In genomic region chr1:152168535-152168868, GRCh38 we compare ENCODE assay signal across 22 cellular contexts. TPM values are rescaled to one million over a fixed set of nuclear protein-coding genes. Genes with fewer than 3 reads are reported as not detected.
DNase-seq lines count a peak whose midpoint lies in the region; ATAC-seq and TF ChIP-seq lines count a peak whose summit lies in the region.
"Had no signal": no experiment of that assay in that cellular context is flagged by ENCODE, and none has a peak within 500 bp of the region (broad histone marks: within the 10 kb centered on the region; RNA-seq: fewer than 3 reads in every experiment).

No MANE protein-coding gene starts in this region.

- H3K4me1 ChIP-seq in esophagus (ENCODE audit: control insufficient read depth in 2 of 2, insufficient read depth in 2 of 2, low read length in 1 of 2) (peaks cover 2 to 10% of the 10 kb centered on the region in 2 donors), left lung (peaks cover 0 to 38% of the 10 kb centered on the region in 2 donors)
- H3K4me1 ChIP-seq: neural progenitor cell, psoas muscle had no signal

- H3K27ac ChIP-seq in esophagus (ENCODE audit: low read depth in 2 of 2, low read length in 1 of 2): peak overlapping the region; percentile 86 to 87
- peak overlapping the region in 1 of 2 donors; percentile 39 for H3K27ac ChIP-seq in left lung
- H3K27ac ChIP-seq: BLaER1, neural progenitor cell, psoas muscle had no signal

- ATAC-seq in Right ventricle myocardium superior (ENCODE audit: poor library complexity) (peak; percentile 87), left lung (peak; percentile 39), GM18858 (IDR thresholded peaks at IDR 0.05; ENCODE audit: unreplicated experiment) (no peak)
- ATAC-seq in activated naive CD4-positive, alpha-beta T cell treated with anti-CD3 and anti-CD28 coated beads, Interleukin-2, amount 50 U/mL, for 72 hours: no peak
- ATAC-seq: activated T-helper 17 cell treated with anti-CD3 and anti-CD28 coated beads, Interleukin-2, amount 50 U/mL, for 72 hours; psoas muscle; T-cell had no signal

- DNase-seq in Right ventricle myocardium superior (no peak), cardiac septum (ENCODE audit: low spot score) (no peak), left lung (no peak), cerebellar nuclear complex (lab: John Stamatoyannopoulos, UW) (no peak)
- no peak for DNase-seq in activated naive CD4-positive, alpha-beta T cell treated with anti-CD3 and anti-CD28 coated beads, Interleukin-2, amount 50 U/mL, for 72 hours (ENCODE audit: low spot score in 2 of 2)
- DNase-seq in stimulated activated CD8-positive, alpha-beta memory T cell treated with anti-CD3 and anti-CD28 coated beads, Interleukin-4, amount 100 ng/mL, for 48 hours: no peak
- DNase-seq: activated CD4-positive, alpha-beta T cell treated with anti-CD3 and anti-CD28 coated beads for 4 hours; activated naive CD8-positive, alpha-beta T cell treated with anti-CD3 and anti-CD28 coated beads for 36 hours; MM.1S; NCI-H1436; NCI-H510A treated with DMSO at 0.1 percent for 48 hours; psoas muscle; T-cell had no signal

- H3K4me3 ChIP-seq in esophagus (ENCODE audit: low read depth in 1 of 2, low read length in 2 of 2) (no peak overlapping the region), left lung (no peak overlapping the region)
- H3K4me3 ChIP-seq: BLaER1, neural progenitor cell, psoas muscle had no signal

- WGBS in esophagus, 2 donors: 18 to 47% methylated on average over 1 of the region's 1 CpG

- peaks cover 0 to 7% of the 10 kb centered on the region in 2 donors for H3K9me3 Mint-ChIP-seq in activated naive CD4-positive, alpha-beta T cell treated with anti-CD3 and anti-CD28 coated beads, Interleukin-2, amount 50 U/mL, for 72 hours
- H3K9me3 Mint-ChIP-seq: activated naive CD8-positive, alpha-beta T cell treated with anti-CD3 and anti-CD28 coated beads for 36 hours; activated T-helper 17 cell treated with anti-CD3 and anti-CD28 coated beads, Interleukin-2, amount 50 U/mL, for 72 hours; IgD-negative memory B cell; neural progenitor cell; T-cell had no signal

- no peak overlapping the region for H3K27ac Mint-ChIP-seq in activated naive CD4-positive, alpha-beta T cell treated with anti-CD3 and anti-CD28 coated beads, Interleukin-2, amount 50 U/mL, for 72 hours
- H3K27ac Mint-ChIP-seq: activated naive CD8-positive, alpha-beta T cell treated with anti-CD3 and anti-CD28 coated beads for 36 hours; activated T-helper 17 cell treated with anti-CD3 and anti-CD28 coated beads, Interleukin-2, amount 50 U/mL, for 72 hours; IgD-negative memory B cell; neural progenitor cell; T-cell had no signal

- TF ChIP-seq CTCF in left lung (IDR thresholded peaks at IDR 0.05): no peak

- H3K36me3 Mint-ChIP-seq in activated naive CD4-positive, alpha-beta T cell treated with anti-CD3 and anti-CD28 coated beads, Interleukin-2, amount 50 U/mL, for 72 hours: peaks cover 0 to 8% of the 10 kb centered on the region in 2 donors
- H3K36me3 Mint-ChIP-seq: activated naive CD8-positive, alpha-beta T cell treated with anti-CD3 and anti-CD28 coated beads for 36 hours; IgD-negative memory B cell; neural progenitor cell; T-cell had no signal

- intact Hi-C loops in Right ventricle myocardium superior (cut with DNase I) (no loop called here), cardiac septum (cut with DNase I) (no loop called here), left lung (cut with DNase I) (no loop called here)

- H3K27me3 ChIP-seq in esophagus (ENCODE audit: control insufficient read depth in 1 of 2, insufficient read depth in 2 of 2, low read length in 2 of 2): no peaks in the 10 kb centered on the region
- no peaks in the 10 kb centered on the region for H3K27me3 ChIP-seq in left lung
- H3K27me3 ChIP-seq: BLaER1, neural progenitor cell had no signal

- H3K9me3 ChIP-seq in esophagus (ENCODE audit: control insufficient read depth in 2 of 2, insufficient read depth in 1 of 2, low read depth in 1 of 2, low read length in 1 of 2) (no peaks in the 10 kb centered on the region), left lung (no peaks in the 10 kb centered on the region)
- H3K9me3 ChIP-seq: BLaER1, psoas muscle had no signal

- no peaks in the 10 kb centered on the region for H3K36me3 ChIP-seq in esophagus (ENCODE audit: control insufficient read depth in 2 of 2, insufficient read depth in 2 of 2, low read length in 1 of 2)
- no peaks in the 10 kb centered on the region for H3K36me3 ChIP-seq in left lung
- H3K36me3 ChIP-seq: BLaER1, neural progenitor cell had no signal

RNA-seq across cellular contexts. Expression of gene RPTN, which starts 9.5 kb away (rescaled TPM):
- not detected for total RNA-seq in Right ventricle myocardium superior
- not detected for total RNA-seq in cardiac septum
- 1 to 10 TPM in 1 of 2 donors, under 1 TPM in 1; 0.20 to 1.3 TPM for polyA plus RNA-seq in esophagus
- not detected for total RNA-seq in left lung
- not detected for total RNA-seq in activated naive CD4-positive, alpha-beta T cell treated with anti-CD3 and anti-CD28 coated beads, Interleukin-2, amount 50 U/mL, for 72 hours
- total RNA-seq: activated naive CD8-positive, alpha-beta T cell treated with anti-CD3 and anti-CD28 coated beads for 36 hours; activated T-helper 17 cell treated with anti-CD3 and anti-CD28 coated beads, Interleukin-2, amount 50 U/mL, for 72 hours; dermis microvascular lymphatic vessel endothelial cell; mononuclear cell; psoas muscle; T-cell; ureter had no signal
- polyA plus RNA-seq: IgD-negative memory B cell, psoas muscle had no signal

RNA-seq across cellular contexts. Expression of gene TCHH, which starts 53.3 kb away (rescaled TPM):
- total RNA-seq in Right ventricle myocardium superior: not detected
- total RNA-seq in cardiac septum: 0.05 TPM
- polyA plus RNA-seq in esophagus: under 1 TPM; 0.13 to 0.33 TPM
- under 1 TPM; 0.03 to 0.16 TPM for total RNA-seq in left lung
- total RNA-seq in activated naive CD4-positive, alpha-beta T cell treated with anti-CD3 and anti-CD28 coated beads, Interleukin-2, amount 50 U/mL, for 72 hours: under 1 TPM in 1 of 2 donors, not detected in 1; 0.04 TPM
- total RNA-seq: mononuclear cell, ureter had no signal
- polyA plus RNA-seq: IgD-negative memory B cell had no signal

RNA-seq across cellular contexts. Expression of gene HRNR, which starts 55.5 kb away (rescaled TPM):
- not detected for total RNA-seq in Right ventricle myocardium superior
- total RNA-seq in cardiac septum: not detected
- polyA plus RNA-seq in esophagus: under 1 TPM; 0.01 to 0.08 TPM
- total RNA-seq in left lung: not detected
- not detected for total RNA-seq in activated naive CD4-positive, alpha-beta T cell treated with anti-CD3 and anti-CD28 coated beads, Interleukin-2, amount 50 U/mL, for 72 hours
- total RNA-seq: activated naive CD8-positive, alpha-beta T cell treated with anti-CD3 and anti-CD28 coated beads for 36 hours; activated T-helper 17 cell treated with anti-CD3 and anti-CD28 coated beads, Interleukin-2, amount 50 U/mL, for 72 hours; dermis microvascular lymphatic vessel endothelial cell; psoas muscle; T-cell; ureter had no signal
- polyA plus RNA-seq: IgD-negative memory B cell, psoas muscle had no signal

Comparison
In these comparisons a context has a peak if more than half of its experiments do, and no peak if none do; other contexts are left out.
1. ATAC-seq: peak in Right ventricle myocardium superior (single experiment) and left lung (single experiment); none in activated naive CD4-positive, alpha-beta T cell treated with anti-CD3 and anti-CD28 coated beads, Interleukin-2, amount 50 U/mL, for 72 hours (0 of 2) and GM18858 (single experiment).